19 cellular contexts compared by ENCODE assay signal in genomic region chr17:81378941-81379511, GRCh38. TPM values are rescaled to one million over a fixed set of nuclear protein-coding genes. Genes with fewer than 3 reads are reported as not detected.
DNase-seq lines count a peak whose midpoint lies in the region; FAIRE-seq and TF ChIP-seq lines count a peak whose summit lies in the region.
"Had no signal": no experiment of that assay in that cellular context is flagged by ENCODE, and none has a peak within 500 bp of the region (broad histone marks: within the 10 kb centered on the region; RNA-seq: fewer than 3 reads in every experiment).

No MANE protein-coding gene starts in this region.

- intact Hi-C loops in stomach (cut with DNase I; ENCODE audit: low total_unique reads) = no loop called here

- H3K9ac ChIP-seq in keratinocyte (ENCODE audit: control insufficient read depth, extremely low read depth, insufficient read depth, low read length) = no peak overlapping the region

- H3K9me1 ChIP-seq in keratinocyte (ENCODE audit: control insufficient read depth, extremely low read depth, insufficient read depth, low read length) = no peaks in the 10 kb centered on the region

- H3K4me3 ChIP-seq in LNCaP clone FGC (ENCODE audit: low read depth, low read length) = peak overlapping the region; percentile 58
- peak overlapping the region in 2 of 3 experiments; percentile 5 to 38 for H3K4me3 ChIP-seq in keratinocyte (ENCODE audit: control insufficient read depth in 2 of 3, extremely low read depth in 1 of 3, insufficient read depth in 2 of 3, low read depth in 1 of 3, low read length in 3 of 3)
- peak overlapping the region in 3 of 4 donors; percentile 5 to 38 (median 30) for H3K4me3 ChIP-seq in stomach
- H3K4me3 ChIP-seq in hepatocyte = no peak overlapping the region
- H3K4me3 ChIP-seq in WERI-Rb-1 (ENCODE audit: low read depth, low read length) = no peak overlapping the region
- H3K4me3 ChIP-seq: left ventricle myocardium inferior, SJCRH30 had no signal

- H3K4me2 ChIP-seq in keratinocyte (ENCODE audit: control insufficient read depth, extremely low read depth, insufficient read depth, low read depth, low read length) (peak overlapping the region; percentile 37), hepatocyte (no peak overlapping the region)

- H3K27ac Mint-ChIP-seq in activated CD4-positive, alpha-beta memory T cell treated with anti-CD3 and anti-CD28 coated beads, Interleukin-2, amount 10 ng/mL, durations not matched to agents 7 days and 5 days = no peak overlapping the region
- H3K27ac Mint-ChIP-seq: activated CD4-positive, alpha-beta T cell treated with anti-CD3 and anti-CD28 coated beads, Interleukin-2, amount 10 ng/mL, durations not matched to agents 24 days and 14 days; activated naive CD8-positive, alpha-beta T cell treated with anti-CD3 and anti-CD28 coated beads for 36 hours; activated T-helper 2 cell treated with anti-CD3 and anti-CD28 coated beads, Interferon-gamma antibody, Interleukin-2, Interleukin-4, amounts not matched to agents 10 μg/mL and 5 μg/mL and 100 μg/mL, durations not matched to agents 14 hours and 24 hours and 36 hours; CD4-positive, alpha-beta memory T cell; effector memory CD8-positive, alpha-beta T cell had no signal

- CTCF ChIA-PET in activated CD4-positive, alpha-beta memory T cell treated with anti-CD3 and anti-CD28 coated beads, Interleukin-2, amount 10 ng/mL, durations not matched to agents 7 days and 5 days (lab: Charles Lee) = no interaction called here

- H3K36me3 ChIP-seq in keratinocyte (ENCODE audit: control insufficient read depth in 2 of 2, extremely low read depth in 1 of 2, insufficient read depth in 2 of 2, low read length in 2 of 2) (no peaks in the 10 kb centered on the region), stomach (no peaks in the 10 kb centered on the region), hepatocyte (replicated peaks; ENCODE audit: insufficient read depth, low read depth) (no peaks in the 10 kb centered on the region), WERI-Rb-1 (no peaks in the 10 kb centered on the region)
- H3K36me3 ChIP-seq: left ventricle myocardium inferior, SJCRH30 had no signal

- no peaks in the 10 kb centered on the region for H3K27me3 Mint-ChIP-seq in activated CD4-positive, alpha-beta memory T cell treated with anti-CD3 and anti-CD28 coated beads, Interleukin-2, amount 10 ng/mL, durations not matched to agents 7 days and 5 days
- H3K27me3 Mint-ChIP-seq: activated CD4-positive, alpha-beta T cell treated with anti-CD3 and anti-CD28 coated beads, Interleukin-2, amount 10 ng/mL, durations not matched to agents 24 days and 14 days had no signal

- no peaks in the 10 kb centered on the region for H3K36me3 Mint-ChIP-seq in activated CD4-positive, alpha-beta memory T cell treated with anti-CD3 and anti-CD28 coated beads, Interleukin-2, amount 10 ng/mL, durations not matched to agents 7 days and 5 days (ENCODE audit: low read depth)
- H3K36me3 Mint-ChIP-seq: activated naive CD8-positive, alpha-beta T cell treated with anti-CD3 and anti-CD28 coated beads for 36 hours; CD4-positive, alpha-beta memory T cell had no signal

- dilution Hi-C loops in keratinocyte (cut with MboI; ENCODE audit: extremely low pct_ligation_motif_present, low sequenced_read_pairs) = no loop called here

- H3K9me3 ChIP-seq in keratinocyte (ENCODE audit: control insufficient read depth, low read depth, low read length) (no peaks in the 10 kb centered on the region), stomach (no peaks in the 10 kb centered on the region), hepatocyte (ENCODE audit: low read depth) (no peaks in the 10 kb centered on the region), WERI-Rb-1 (ENCODE audit: severe bottlenecking) (no peaks in the 10 kb centered on the region)
- H3K9me3 ChIP-seq: left ventricle myocardium inferior had no signal

- no peaks in the 10 kb centered on the region for H3K9me2 ChIP-seq in hepatocyte (replicated peaks; ENCODE audit: insufficient read depth)

- H2AFZ ChIP-seq in keratinocyte (ENCODE audit: control insufficient read depth, low read length) = peak overlapping the region; percentile 51
- H2AFZ ChIP-seq in hepatocyte = no peak overlapping the region

- POLR2A ChIA-PET in activated CD4-positive, alpha-beta memory T cell treated with anti-CD3 and anti-CD28 coated beads, Interleukin-2, amount 10 ng/mL, durations not matched to agents 7 days and 5 days (lab: Charles Lee) = no interaction called here

- FAIRE-seq in keratinocyte (lab: Jason Lieb, UNC) = no peak
- FAIRE-seq: GM18507 had no signal

- H3K4me3 Mint-ChIP-seq in activated CD4-positive, alpha-beta memory T cell treated with anti-CD3 and anti-CD28 coated beads, Interleukin-2, amount 10 ng/mL, durations not matched to agents 7 days and 5 days = no peak overlapping the region
- H3K4me3 Mint-ChIP-seq: activated CD4-positive, alpha-beta T cell treated with anti-CD3 and anti-CD28 coated beads, Interleukin-2, amount 10 ng/mL, durations not matched to agents 24 days and 14 days; activated naive CD8-positive, alpha-beta T cell treated with anti-CD3 and anti-CD28 coated beads for 36 hours; CD4-positive, alpha-beta memory T cell; effector memory CD8-positive, alpha-beta T cell had no signal

- H3K4me1 ChIP-seq in keratinocyte (ENCODE audit: control insufficient read depth, extremely low read depth, insufficient read depth, low read length) (peaks cover 4% of the 10 kb centered on the region), stomach (peaks cover 0 to 8% (median 5%) of the 10 kb centered on the region in 4 donors), hepatocyte (ENCODE audit: insufficient read depth) (no peaks in the 10 kb centered on the region)
- H3K4me1 ChIP-seq: left ventricle myocardium inferior had no signal

- H3K27me3 ChIP-seq in keratinocyte (ENCODE audit: control insufficient read depth, extremely low read depth, insufficient read depth, low read length) = peaks cover 6% of the 10 kb centered on the region
- peaks cover 0 to 8% (median 0%) of the 10 kb centered on the region in 3 donors for H3K27me3 ChIP-seq in stomach
- H3K27me3 ChIP-seq in hepatocyte = no peaks in the 10 kb centered on the region
- no peaks in the 10 kb centered on the region for H3K27me3 ChIP-seq in WERI-Rb-1 (ENCODE audit: insufficient read depth, low read depth, severe bottlenecking)
- H3K27me3 ChIP-seq: SJCRH30 had no signal

- H3K27ac ChIP-seq in angular gyrus (ENCODE audit: low read depth, low read length) = peak overlapping the region; percentile 30
- H3K27ac ChIP-seq in keratinocyte (ENCODE audit: control insufficient read depth, insufficient read depth, low read length) = no peak overlapping the region
- peak overlapping the region; percentile 73 to 77 (median 73) for H3K27ac ChIP-seq in stomach
- no peak overlapping the region for H3K27ac ChIP-seq in hepatocyte
- H3K27ac ChIP-seq in WERI-Rb-1 = no peak overlapping the region
- H3K27ac ChIP-seq: left ventricle myocardium inferior, SJCRH30 had no signal

- no peaks in the 10 kb centered on the region for H3K9me3 Mint-ChIP-seq in activated CD4-positive, alpha-beta memory T cell treated with anti-CD3 and anti-CD28 coated beads, Interleukin-2, amount 10 ng/mL, durations not matched to agents 7 days and 5 days
- H3K9me3 Mint-ChIP-seq: activated CD4-positive, alpha-beta T cell treated with anti-CD3 and anti-CD28 coated beads, Interleukin-2, amount 10 ng/mL, durations not matched to agents 24 days and 14 days; activated naive CD8-positive, alpha-beta T cell treated with anti-CD3 and anti-CD28 coated beads for 36 hours; activated T-helper 2 cell treated with anti-CD3 and anti-CD28 coated beads, Interferon-gamma antibody, Interleukin-2, Interleukin-4, amounts not matched to agents 10 μg/mL and 5 μg/mL and 100 μg/mL, durations not matched to agents 14 hours and 24 hours and 36 hours; CD4-positive, alpha-beta memory T cell; effector memory CD8-positive, alpha-beta T cell had no signal

- no peaks in the 10 kb centered on the region for H4K20me1 ChIP-seq in keratinocyte (ENCODE audit: control insufficient read depth, extremely low read depth, insufficient read depth, low read length)
- H4K20me1 ChIP-seq in hepatocyte (ENCODE audit: insufficient read depth, poor library complexity, severe bottlenecking) = no peaks in the 10 kb centered on the region

- WGBS in stomach, 5 donors = 55 to 77% (median 59%) methylated on average over 3 to 11 of the region's 11 CpGs
- whole genome bisulfite sequencing in hepatocyte (ENCODE audit: low lambda C conversion rate, missing lambda C conversion rate) = 81% methylated on average over 10 of the region's 11 CpGs

- no peak for TF ChIP-seq CTCF in LNCaP clone FGC (IDR thresholded peaks at IDR 0.05; ENCODE audit: control insufficient read depth, extremely low read depth, insufficient read depth)
- TF ChIP-seq CTCF in keratinocyte (optimal IDR thresholded peaks at IDR 0.05 in 1 of 3, IDR thresholded peaks at IDR 0.05 in 1 of 3, conservative IDR thresholded peaks at IDR 0.05 in 1 of 3; ENCODE audit: extremely low read depth in 1 of 3, insufficient read depth in 2 of 3, low read length in 3 of 3) = no peak
- TF ChIP-seq CTCF in stomach (IDR thresholded peaks at IDR 0.05) = no peak
- no peak for TF ChIP-seq CTCF in hepatocyte (IDR thresholded peaks at IDR 0.05; ENCODE audit: poor library complexity)
- no peak for TF ChIP-seq CTCF in WERI-Rb-1 (IDR thresholded peaks at IDR 0.05; ENCODE audit: low read depth, low read length)

- TF ChIP-seq EP300 in stomach (IDR thresholded peaks at IDR 0.05) = no peak

- DNase-seq in LNCaP clone FGC (ENCODE audit: low read depth) = no peak
- DNase-seq in keratinocyte (ENCODE audit: low read depth, low spot score) = no peak
- DNase-seq in stomach = no peak
- no peak for DNase-seq in hepatocyte (ENCODE audit: low spot score)
- DNase-seq in activated CD4-positive, alpha-beta memory T cell treated with anti-CD3 and anti-CD28 coated beads, Interleukin-2, amount 10 ng/mL, durations not matched to agents 7 days and 5 days = no peak
- no peak for DNase-seq in WERI-Rb-1
- DNase-seq: activated CD4-positive, alpha-beta T cell treated with anti-CD3 and anti-CD28 coated beads, Interleukin-2, amount 10 ng/mL, durations not matched to agents 24 days and 14 days; activated naive CD8-positive, alpha-beta T cell treated with anti-CD3 and anti-CD28 coated beads for 36 hours; CD4-positive, alpha-beta memory T cell; DMS 273 treated with DMSO at 0.1 percent for 48 hours; effector memory CD8-positive, alpha-beta T cell; KG1; left ventricle myocardium inferior; OCI-M1; stimulated activated CD4-positive, alpha-beta T cell treated with anti-CD3 and anti-CD28 coated beads, Interleukin-15, amount 100 ng/mL, for 24 hours had no signal

- H3K4me1 Mint-ChIP-seq in activated CD4-positive, alpha-beta memory T cell treated with anti-CD3 and anti-CD28 coated beads, Interleukin-2, amount 10 ng/mL, durations not matched to agents 7 days and 5 days = no peaks in the 10 kb centered on the region
- H3K4me1 Mint-ChIP-seq: activated CD4-positive, alpha-beta T cell treated with anti-CD3 and anti-CD28 coated beads, Interleukin-2, amount 10 ng/mL, durations not matched to agents 24 days and 14 days; activated naive CD8-positive, alpha-beta T cell treated with anti-CD3 and anti-CD28 coated beads for 36 hours; CD4-positive, alpha-beta memory T cell had no signal

- H3K79me2 ChIP-seq in keratinocyte (ENCODE audit: control insufficient read depth, insufficient read depth, low read length) = no peaks in the 10 kb centered on the region
- no peaks in the 10 kb centered on the region for H3K79me2 ChIP-seq in hepatocyte

- no peak for TF ChIP-seq POLR2A in stomach (IDR thresholded peaks at IDR 0.05)

RNA-seq across cellular contexts. Expression of gene BAHCC1, which starts 16.2 kb away (rescaled TPM):
- 0.52 to 1.0 TPM (median 0.80 TPM) in 3 replicates for polyA plus RNA-seq in keratinocyte
- polyA plus RNA-seq in keratinocyte (2011; ENCODE audit: low read depth) = 0.74 TPM
- 0.13 and 0.88 TPM in 2 replicates for polyA plus RNA-seq in keratinocyte (2011; cell fraction: cytosol; rRNA removed)
- polyA plus RNA-seq in keratinocyte (2011; cell fraction: nucleus; rRNA removed) = 3.0 and 5.1 TPM in 2 replicates
- polyA plus RNA-seq in keratinocyte (2012; ENCODE audit: low replicate concordance) = 0.85 and 2.5 TPM in 2 replicates
- 0.99 to 4.3 TPM (median 1.3 TPM) in 3 replicates for polyA minus RNA-seq in keratinocyte
- polyA minus RNA-seq in keratinocyte (2011; cell fraction: cytosol; rRNA and poly(A)+ RNA removed) = 0.96 TPM
- 4.7 and 6.7 TPM in 2 replicates for polyA minus RNA-seq in keratinocyte (2011; cell fraction: nucleus; rRNA and poly(A)+ RNA removed)
- total RNA-seq in stomach = 10 to 100 TPM in 4 of 5 donors, 1 to 10 TPM in 1; 8.6 to 56.2 (median 15.2) TPM
- 1 to 10 TPM; 4.9 to 6.6 (median 5.1) TPM for polyA plus RNA-seq in stomach
- 6.6 and 8.6 TPM in 2 replicates for total RNA-seq in hepatocyte
- polyA plus RNA-seq in hepatocyte = 6.4 and 7.9 TPM in 2 replicates
- under 1 TPM; 0.15 to 0.18 TPM for total RNA-seq in activated CD4-positive, alpha-beta memory T cell treated with anti-CD3 and anti-CD28 coated beads, Interleukin-2, amount 10 ng/mL, durations not matched to agents 7 days and 5 days
- total RNA-seq: activated CD4-positive, alpha-beta T cell treated with anti-CD3 and anti-CD28 coated beads, Interleukin-2, amount 10 ng/mL, durations not matched to agents 24 days and 14 days; CD4-positive, alpha-beta memory T cell had no signal
- polyA plus RNA-seq: CD4-positive, alpha-beta memory T cell had no signal

Comparison
In these comparisons a context has a peak if more than half of its experiments do, and no peak if none do; other contexts are left out.
1. H3K4me3 ChIP-seq: peak in LNCaP clone FGC (single experiment), keratinocyte (2 of 3) and stomach (3 of 4); none in hepatocyte (single experiment) and WERI-Rb-1 (single experiment).
2. H3K27ac ChIP-seq: peak in angular gyrus (single experiment) and stomach (5 of 5); none in keratinocyte (single experiment), hepatocyte (single experiment) and WERI-Rb-1 (single experiment).